ENCODE assay signal across 8 cellular contexts in genomic region chr16:50093607-50094570, GRCh38. TPM values are rescaled to one million over a fixed set of nuclear protein-coding genes. Genes with fewer than 3 reads are reported as not detected.
A peak's percentile ranks its signal among the peaks of the same experiment; 100 is the strongest.
DNase-seq lines count a peak whose midpoint lies in the region; ATAC-seq and TF ChIP-seq lines count a peak whose summit lies in the region.

No MANE protein-coding gene starts in this region.

- ATAC-seq in heart left ventricle, result peak; percentile 81 to 97 (median 88)
- no peak for ATAC-seq in foreskin keratinocyte
- no peak for ATAC-seq in HG02588 (IDR thresholded peaks at IDR 0.05; ENCODE audit: unreplicated experiment)

- peaks cover 0 to 65% (median 34%) of the 10 kb centered on the region in 9 donors for H3K36me3 ChIP-seq in heart left ventricle

- 51 to 72% (median 63%) methylated on average over 13 of the region's 13 CpGs for WGBS in heart left ventricle, 4 donors

- peak; percentile 12 for DNase-seq in GM20000 (ENCODE audit: low spot score)
- DNase-seq in UCSD-AML1 (lab: John Stamatoyannopoulos, UW; ENCODE audit: unreplicated experiment), result peak; percentile 37
- DNase-seq in heart left ventricle, result peak; percentile 69 to 83 (median 77)
- no peak for DNase-seq in foreskin keratinocyte
- DNase-seq in NCI-H1930 (lab: John Stamatoyannopoulos, UW), result no peak
- DNase-seq in NCI-H69 (lab: John Stamatoyannopoulos, UW), result no peak

- no peaks in the 10 kb centered on the region for H3K27me3 ChIP-seq in heart left ventricle
- H3K27me3 ChIP-seq in foreskin keratinocyte, result no peaks in the 10 kb centered on the region

- H3K27ac ChIP-seq in heart left ventricle (peak overlapping the region; percentile 3 to 94 (median 58)), skin epidermis (peak overlapping the region in 15 of 21 experiments; percentile 1 to 73 (median 30)), foreskin keratinocyte (no peak overlapping the region)

- TF ChIP-seq POLR2A in heart left ventricle (IDR thresholded peaks at IDR 0.05), result no peak

- TF ChIP-seq CTCF in GM20000 (IDR thresholded peaks at IDR 0.05; ENCODE audit: extremely low read depth, missing control alignments) (no peak), heart left ventricle (IDR thresholded peaks at IDR 0.05) (no peak), foreskin keratinocyte (conservative IDR thresholded peaks at IDR 0.05) (no peak)

- intact Hi-C loops in heart left ventricle (cut with DNase I), result no loop called here

- H3K4me3 ChIP-seq in heart left ventricle (no peak overlapping the region), skin epidermis (no peak overlapping the region)

- H3K9me3 ChIP-seq in heart left ventricle, result no peaks in the 10 kb centered on the region

- H3K4me1 ChIP-seq in heart left ventricle, result peaks cover 0 to 19% (median 1%) of the 10 kb centered on the region in 12 donors
- peaks cover 6% of the 10 kb centered on the region for H3K4me1 ChIP-seq in foreskin keratinocyte

RNA-seq across cellular contexts. Expression of gene HEATR3, which starts 28.1 kb away (rescaled TPM):
- 10 to 100 TPM in 8 of 9 donors, 1 to 10 TPM in 1; 9.5 to 21.2 (median 11.9) TPM for total RNA-seq in heart left ventricle
- polyA plus RNA-seq in heart left ventricle, result 1 to 10 TPM; 2.4 to 7.1 TPM
- total RNA-seq in foreskin keratinocyte, result 18.9 and 21.4 TPM in 2 replicates
- polyA plus RNA-seq in foreskin keratinocyte, result 6.9 and 8.8 TPM in 2 replicates

RNA-seq across cellular contexts. Expression of gene TENT4B, which starts 59.2 kb away (rescaled TPM):
- total RNA-seq in heart left ventricle (1 to 10 TPM; 4.8 to 8.8 (median 7.0) TPM), foreskin keratinocyte (11.5 and 13.3 TPM in 2 replicates)
- polyA plus RNA-seq in heart left ventricle (1 to 10 TPM; 2.2 to 5.3 TPM), foreskin keratinocyte (3.1 and 4.1 TPM in 2 replicates)

Comparison
In these comparisons a context has a peak if more than half of its experiments do, and no peak if none do; other contexts are left out.
1. DNase-seq: peak in GM20000 (single experiment), UCSD-AML1 (single experiment) and heart left ventricle (5 of 5); none in foreskin keratinocyte (0 of 2), NCI-H1930 (0 of 2) and NCI-H69 (single experiment).
2. ATAC-seq: peak in heart left ventricle (4 of 4); none in foreskin keratinocyte (single experiment) and HG02588 (single experiment).